ENCODE assay signal across 1 cellular context in the genomic region with DNA sequence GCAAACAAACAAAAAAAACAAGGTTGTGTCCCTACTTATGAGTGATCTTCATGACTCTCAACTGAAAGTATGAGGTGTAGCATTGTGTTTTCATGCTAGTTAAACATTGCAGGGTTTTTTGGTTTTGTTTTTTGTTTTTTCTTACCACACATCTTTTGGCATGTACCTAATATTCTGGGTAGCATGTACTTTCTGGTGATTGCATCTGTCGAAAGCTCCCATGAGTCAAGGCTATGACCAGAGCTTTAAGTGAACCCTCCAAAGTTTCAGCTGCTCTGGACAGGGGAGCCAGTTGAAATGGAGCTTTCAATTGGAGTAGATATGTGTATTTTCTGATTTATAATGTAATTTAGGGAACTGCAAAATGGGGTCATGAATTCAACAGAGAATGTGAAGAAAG.
TF ChIP-seq lines count a peak whose summit lies in the region.

No MANE protein-coding gene starts in this region.

TF ChIP-seq in H1, 55 proteins besides CTCF, POLR2A, EP300 and RAD21:
- no peak for TF ChIP-seq YY1 (IDR thresholded peaks at IDR 0.05; ENCODE audit: low read depth, low read length)
- TF ChIP-seq, protein P1, sequence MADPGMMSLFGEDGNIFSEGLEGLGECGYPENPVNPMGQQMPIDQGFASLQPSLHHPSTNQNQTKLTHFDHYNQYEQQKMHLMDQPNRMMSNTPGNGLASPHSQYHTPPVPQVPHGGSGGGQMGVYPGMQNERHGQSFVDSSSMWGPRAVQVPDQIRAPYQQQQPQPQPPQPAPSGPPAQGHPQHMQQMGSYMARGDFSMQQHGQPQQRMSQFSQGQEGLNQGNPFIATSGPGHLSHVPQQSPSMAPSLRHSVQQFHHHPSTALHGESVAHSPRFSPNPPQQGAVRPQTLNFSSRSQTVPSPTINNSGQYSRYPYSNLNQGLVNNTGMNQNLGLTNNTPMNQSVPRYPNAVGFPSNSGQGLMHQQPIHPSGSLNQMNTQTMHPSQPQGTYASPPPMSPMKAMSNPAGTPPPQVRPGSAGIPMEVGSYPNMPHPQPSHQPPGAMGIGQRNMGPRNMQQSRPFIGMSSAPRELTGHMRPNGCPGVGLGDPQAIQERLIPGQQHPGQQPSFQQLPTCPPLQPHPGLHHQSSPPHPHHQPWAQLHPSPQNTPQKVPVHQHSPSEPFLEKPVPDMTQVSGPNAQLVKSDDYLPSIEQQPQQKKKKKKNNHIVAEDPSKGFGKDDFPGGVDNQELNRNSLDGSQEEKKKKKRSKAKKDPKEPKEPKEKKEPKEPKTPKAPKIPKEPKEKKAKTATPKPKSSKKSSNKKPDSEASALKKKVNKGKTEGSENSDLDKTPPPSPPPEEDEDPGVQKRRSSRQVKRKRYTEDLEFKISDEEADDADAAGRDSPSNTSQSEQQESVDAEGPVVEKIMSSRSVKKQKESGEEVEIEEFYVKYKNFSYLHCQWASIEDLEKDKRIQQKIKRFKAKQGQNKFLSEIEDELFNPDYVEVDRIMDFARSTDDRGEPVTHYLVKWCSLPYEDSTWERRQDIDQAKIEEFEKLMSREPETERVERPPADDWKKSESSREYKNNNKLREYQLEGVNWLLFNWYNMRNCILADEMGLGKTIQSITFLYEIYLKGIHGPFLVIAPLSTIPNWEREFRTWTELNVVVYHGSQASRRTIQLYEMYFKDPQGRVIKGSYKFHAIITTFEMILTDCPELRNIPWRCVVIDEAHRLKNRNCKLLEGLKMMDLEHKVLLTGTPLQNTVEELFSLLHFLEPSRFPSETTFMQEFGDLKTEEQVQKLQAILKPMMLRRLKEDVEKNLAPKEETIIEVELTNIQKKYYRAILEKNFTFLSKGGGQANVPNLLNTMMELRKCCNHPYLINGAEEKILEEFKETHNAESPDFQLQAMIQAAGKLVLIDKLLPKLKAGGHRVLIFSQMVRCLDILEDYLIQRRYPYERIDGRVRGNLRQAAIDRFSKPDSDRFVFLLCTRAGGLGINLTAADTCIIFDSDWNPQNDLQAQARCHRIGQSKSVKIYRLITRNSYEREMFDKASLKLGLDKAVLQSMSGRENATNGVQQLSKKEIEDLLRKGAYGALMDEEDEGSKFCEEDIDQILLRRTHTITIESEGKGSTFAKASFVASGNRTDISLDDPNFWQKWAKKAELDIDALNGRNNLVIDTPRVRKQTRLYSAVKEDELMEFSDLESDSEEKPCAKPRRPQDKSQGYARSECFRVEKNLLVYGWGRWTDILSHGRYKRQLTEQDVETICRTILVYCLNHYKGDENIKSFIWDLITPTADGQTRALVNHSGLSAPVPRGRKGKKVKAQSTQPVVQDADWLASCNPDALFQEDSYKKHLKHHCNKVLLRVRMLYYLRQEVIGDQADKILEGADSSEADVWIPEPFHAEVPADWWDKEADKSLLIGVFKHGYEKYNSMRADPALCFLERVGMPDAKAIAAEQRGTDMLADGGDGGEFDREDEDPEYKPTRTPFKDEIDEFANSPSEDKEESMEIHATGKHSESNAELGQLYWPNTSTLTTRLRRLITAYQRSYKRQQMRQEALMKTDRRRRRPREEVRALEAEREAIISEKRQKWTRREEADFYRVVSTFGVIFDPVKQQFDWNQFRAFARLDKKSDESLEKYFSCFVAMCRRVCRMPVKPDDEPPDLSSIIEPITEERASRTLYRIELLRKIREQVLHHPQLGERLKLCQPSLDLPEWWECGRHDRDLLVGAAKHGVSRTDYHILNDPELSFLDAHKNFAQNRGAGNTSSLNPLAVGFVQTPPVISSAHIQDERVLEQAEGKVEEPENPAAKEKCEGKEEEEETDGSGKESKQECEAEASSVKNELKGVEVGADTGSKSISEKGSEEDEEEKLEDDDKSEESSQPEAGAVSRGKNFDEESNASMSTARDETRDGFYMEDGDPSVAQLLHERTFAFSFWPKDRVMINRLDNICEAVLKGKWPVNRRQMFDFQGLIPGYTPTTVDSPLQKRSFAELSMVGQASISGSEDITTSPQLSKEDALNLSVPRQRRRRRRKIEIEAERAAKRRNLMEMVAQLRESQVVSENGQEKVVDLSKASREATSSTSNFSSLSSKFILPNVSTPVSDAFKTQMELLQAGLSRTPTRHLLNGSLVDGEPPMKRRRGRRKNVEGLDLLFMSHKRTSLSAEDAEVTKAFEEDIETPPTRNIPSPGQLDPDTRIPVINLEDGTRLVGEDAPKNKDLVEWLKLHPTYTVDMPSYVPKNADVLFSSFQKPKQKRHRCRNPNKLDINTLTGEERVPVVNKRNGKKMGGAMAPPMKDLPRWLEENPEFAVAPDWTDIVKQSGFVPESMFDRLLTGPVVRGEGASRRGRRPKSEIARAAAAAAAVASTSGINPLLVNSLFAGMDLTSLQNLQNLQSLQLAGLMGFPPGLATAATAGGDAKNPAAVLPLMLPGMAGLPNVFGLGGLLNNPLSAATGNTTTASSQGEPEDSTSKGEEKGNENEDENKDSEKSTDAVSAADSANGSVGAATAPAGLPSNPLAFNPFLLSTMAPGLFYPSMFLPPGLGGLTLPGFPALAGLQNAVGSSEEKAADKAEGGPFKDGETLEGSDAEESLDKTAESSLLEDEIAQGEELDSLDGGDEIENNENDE (IDR thresholded peaks at IDR 0.05; ENCODE audit: insufficient replicate concordance, low read length) = no peak
- TF ChIP-seq KDM1A (IDR thresholded peaks at IDR 0.05; ENCODE audit: borderline replicate concordance, low read length) = no peak
- TF ChIP-seq SP2 (IDR thresholded peaks at IDR 0.05; ENCODE audit: low read length) = no peak
- no peak for TF ChIP-seq TBP (IDR thresholded peaks at IDR 0.05; ENCODE audit: low read depth, low read length)
- TF ChIP-seq HDAC6 (IDR thresholded peaks at IDR 0.05; ENCODE audit: low read depth, low read length) = no peak
TF ChIP-seq in H1: peak in this region for 0.
